ENCODE assay signal across 2 cellular contexts in the genomic region with DNA sequence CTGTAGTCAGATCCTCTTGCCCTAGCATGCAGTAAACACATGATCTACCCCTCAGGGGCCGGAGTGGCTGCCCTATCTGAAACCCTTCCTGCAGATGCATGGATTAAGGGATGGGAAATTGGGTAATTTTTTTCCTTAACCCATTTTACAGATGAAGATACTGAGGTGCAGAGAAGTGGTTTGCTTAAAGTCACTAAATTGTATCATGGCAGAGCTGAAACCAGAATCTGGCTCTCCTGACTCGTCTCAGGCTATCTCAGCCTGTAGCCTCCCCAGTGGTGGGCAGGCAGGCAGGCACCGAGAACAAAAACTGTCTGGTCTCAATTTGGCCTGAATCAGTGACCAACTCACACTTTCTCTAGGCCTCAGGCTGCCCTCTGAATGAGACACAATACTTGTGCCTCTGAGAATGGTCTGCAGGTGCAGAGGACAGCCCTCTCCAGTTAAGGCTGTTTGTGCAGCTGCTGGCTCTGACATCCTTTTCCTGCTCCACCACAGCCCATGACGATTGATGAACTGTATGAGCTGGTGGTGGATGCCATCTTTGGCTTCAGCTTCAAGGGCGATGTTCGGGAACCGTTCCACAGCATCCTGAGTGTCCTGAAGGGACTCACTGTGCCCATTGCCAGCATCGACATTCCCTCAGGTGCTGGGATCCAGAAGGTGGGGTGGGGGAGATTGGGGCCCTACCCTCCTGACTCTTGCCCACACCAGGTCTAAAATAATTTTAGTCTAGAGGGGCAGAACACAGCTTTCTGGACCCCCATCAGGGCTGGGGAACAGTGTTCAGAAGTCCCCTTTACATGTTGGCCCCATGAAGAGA.
TF ChIP-seq lines count a peak whose summit lies in the region.

No MANE protein-coding gene starts in this region.

TF ChIP-seq in HCT116, 20 proteins besides CTCF, POLR2A, EP300 and RAD21:
- TF ChIP-seq SP1 (IDR thresholded peaks at IDR 0.05; ENCODE audit: low read depth) = no peak
- TF ChIP-seq POLR2AphosphoS5 (IDR thresholded peaks at IDR 0.05; ENCODE audit: low read depth, low read length) = peak; percentile 1; the same call in 1 of the 2 replicates

TF ChIP-seq in K562, 482 proteins besides CTCF, POLR2A, EP300 and RAD21 (continues in another document):
- TF ChIP-seq CC2D1A (IDR thresholded peaks at IDR 0.05) (no peak), ZNF507 (tag; conservative IDR thresholded peaks at IDR 0.05) (no peak), SRSF3 (IDR thresholded peaks at IDR 0.05; ENCODE audit: insufficient read depth, low read length) (no peak), POLR2B (IDR thresholded peaks at IDR 0.05; ENCODE audit: low read depth, partially characterized antibody) (no peak), RBM25 (IDR thresholded peaks at IDR 0.05; ENCODE audit: low read depth, low read length, severe bottlenecking) (peak; percentile 96), ZNF668 (CRISPR knock-in tag; IDR thresholded peaks at IDR 0.05) (no peak), ESRRA (IDR thresholded peaks at IDR 0.05; ENCODE audit: borderline replicate concordance, low read depth) (no peak), TCF3 (CRISPR knock-in tag; IDR thresholded peaks at IDR 0.05) (no peak), SMARCE1 (IDR thresholded peaks at IDR 0.05) (no peak), XRCC4 (IDR thresholded peaks at IDR 0.05; ENCODE audit: extremely low read depth, insufficient read depth, insufficient read length) (no peak), BRD9 (IDR thresholded peaks at IDR 0.05; ENCODE audit: low read depth, partially characterized antibody) (no peak), CREB1 (IDR thresholded peaks at IDR 0.05) (no peak), CREB1 (CRISPR knock-in tag; IDR thresholded peaks at IDR 0.05) (no peak), ZBTB17 (CRISPR knock-in tag; IDR thresholded peaks at IDR 0.05) (no peak), KLF10 (CRISPR knock-in tag; IDR thresholded peaks at IDR 0.05) (no peak), NCOA2 (IDR thresholded peaks at IDR 0.05; ENCODE audit: partially characterized antibody in 2 of 2) (no peak), ADNP (tag; IDR thresholded peaks at IDR 0.05) (peak; percentile 58; the same call in 1 of the 2 replicates), ELF4 (CRISPR knock-in tag; IDR thresholded peaks at IDR 0.05) (no peak), NCOA1 (IDR thresholded peaks at IDR 0.05; ENCODE audit: low read depth) (no peak), CBX1 (IDR thresholded peaks at IDR 0.05; ENCODE audit: low read depth) (0 out of 2 replicates have a peak, but pooled peaks have one; percentile 48), NFYB (IDR thresholded peaks at IDR 0.05; ENCODE audit: extremely low read depth, insufficient read length) (no peak), BCOR (IDR thresholded peaks at IDR 0.05) (peak; percentile 94), ZNF316 (IDR thresholded peaks at IDR 0.05) (no peak), TBP (optimal IDR thresholded peaks at IDR 0.05; ENCODE audit: low read depth, low read length) (no peak), SMARCB1 (IDR thresholded peaks at IDR 0.05; ENCODE audit: insufficient read length, low read depth) (no peak), CEBPG (CRISPR knock-in tag; IDR thresholded peaks at IDR 0.05) (no peak), CEBPG (tag; conservative IDR thresholded peaks at IDR 0.05 in 1 of 2, IDR thresholded peaks at IDR 0.05 in 1 of 2) (no peak), GABPB1 (CRISPR knock-in tag; IDR thresholded peaks at IDR 0.05) (no peak), EZH2 (IDR thresholded peaks at IDR 0.05; ENCODE audit: borderline replicate concordance, low read depth, low read length) (no peak), ERF (CRISPR knock-in tag; IDR thresholded peaks at IDR 0.05) (no peak), E2F3 (CRISPR knock-in tag; IDR thresholded peaks at IDR 0.05) (no peak), ZNF79 (CRISPR knock-in tag; IDR thresholded peaks at IDR 0.05; ENCODE audit: low read depth) (no peak), FOXJ2 (tag; IDR thresholded peaks at IDR 0.05) (no peak), PHB2 (IDR thresholded peaks at IDR 0.05; ENCODE audit: low read depth) (no peak), ESRRB (CRISPR knock-in tag; IDR thresholded peaks at IDR 0.05; ENCODE audit: borderline replicate concordance) (no peak), SMARCA5 (IDR thresholded peaks at IDR 0.05) (peak; percentile 67), ZNF830 (CRISPR knock-in tag; IDR thresholded peaks at IDR 0.05) (no peak), ATF7 (IDR thresholded peaks at IDR 0.05) (no peak), KDM1A (IDR thresholded peaks at IDR 0.05) (peak; percentile 68 to 73), ZNF354B (CRISPR knock-in tag; IDR thresholded peaks at IDR 0.05) (no peak), CHD4 (IDR thresholded peaks at IDR 0.05; ENCODE audit: insufficient read depth, insufficient replicate concordance, low read depth, low read length, poor library complexity, severe bottlenecking) (peak; percentile 86), HDAC2 (IDR thresholded peaks at IDR 0.05) (0 out of 2 replicates have a peak, but pooled peaks have one; percentile 35)
- TF ChIP-seq, protein P1, sequence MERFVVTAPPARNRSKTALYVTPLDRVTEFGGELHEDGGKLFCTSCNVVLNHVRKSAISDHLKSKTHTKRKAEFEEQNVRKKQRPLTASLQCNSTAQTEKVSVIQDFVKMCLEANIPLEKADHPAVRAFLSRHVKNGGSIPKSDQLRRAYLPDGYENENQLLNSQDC (CRISPR knock-in tag; IDR thresholded peaks at IDR 0.05) = no peak
- TF ChIP-seq, protein P2, sequence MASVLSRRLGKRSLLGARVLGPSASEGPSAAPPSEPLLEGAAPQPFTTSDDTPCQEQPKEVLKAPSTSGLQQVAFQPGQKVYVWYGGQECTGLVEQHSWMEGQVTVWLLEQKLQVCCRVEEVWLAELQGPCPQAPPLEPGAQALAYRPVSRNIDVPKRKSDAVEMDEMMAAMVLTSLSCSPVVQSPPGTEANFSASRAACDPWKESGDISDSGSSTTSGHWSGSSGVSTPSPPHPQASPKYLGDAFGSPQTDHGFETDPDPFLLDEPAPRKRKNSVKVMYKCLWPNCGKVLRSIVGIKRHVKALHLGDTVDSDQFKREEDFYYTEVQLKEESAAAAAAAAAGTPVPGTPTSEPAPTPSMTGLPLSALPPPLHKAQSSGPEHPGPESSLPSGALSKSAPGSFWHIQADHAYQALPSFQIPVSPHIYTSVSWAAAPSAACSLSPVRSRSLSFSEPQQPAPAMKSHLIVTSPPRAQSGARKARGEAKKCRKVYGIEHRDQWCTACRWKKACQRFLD (CRISPR knock-in tag; IDR thresholded peaks at IDR 0.05) = no peak
- TF ChIP-seq, protein P3, sequence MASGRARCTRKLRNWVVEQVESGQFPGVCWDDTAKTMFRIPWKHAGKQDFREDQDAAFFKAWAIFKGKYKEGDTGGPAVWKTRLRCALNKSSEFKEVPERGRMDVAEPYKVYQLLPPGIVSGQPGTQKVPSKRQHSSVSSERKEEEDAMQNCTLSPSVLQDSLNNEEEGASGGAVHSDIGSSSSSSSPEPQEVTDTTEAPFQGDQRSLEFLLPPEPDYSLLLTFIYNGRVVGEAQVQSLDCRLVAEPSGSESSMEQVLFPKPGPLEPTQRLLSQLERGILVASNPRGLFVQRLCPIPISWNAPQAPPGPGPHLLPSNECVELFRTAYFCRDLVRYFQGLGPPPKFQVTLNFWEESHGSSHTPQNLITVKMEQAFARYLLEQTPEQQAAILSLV (tag; IDR thresholded peaks at IDR 0.05) = no peak
- TF ChIP-seq, protein P4, sequence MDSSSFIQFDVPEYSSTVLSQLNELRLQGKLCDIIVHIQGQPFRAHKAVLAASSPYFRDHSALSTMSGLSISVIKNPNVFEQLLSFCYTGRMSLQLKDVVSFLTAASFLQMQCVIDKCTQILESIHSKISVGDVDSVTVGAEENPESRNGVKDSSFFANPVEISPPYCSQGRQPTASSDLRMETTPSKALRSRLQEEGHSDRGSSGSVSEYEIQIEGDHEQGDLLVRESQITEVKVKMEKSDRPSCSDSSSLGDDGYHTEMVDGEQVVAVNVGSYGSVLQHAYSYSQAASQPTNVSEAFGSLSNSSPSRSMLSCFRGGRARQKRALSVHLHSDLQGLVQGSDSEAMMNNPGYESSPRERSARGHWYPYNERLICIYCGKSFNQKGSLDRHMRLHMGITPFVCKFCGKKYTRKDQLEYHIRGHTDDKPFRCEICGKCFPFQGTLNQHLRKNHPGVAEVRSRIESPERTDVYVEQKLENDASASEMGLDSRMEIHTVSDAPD (CRISPR knock-in tag; IDR thresholded peaks at IDR 0.05) = no peak
- TF ChIP-seq, protein P5, sequence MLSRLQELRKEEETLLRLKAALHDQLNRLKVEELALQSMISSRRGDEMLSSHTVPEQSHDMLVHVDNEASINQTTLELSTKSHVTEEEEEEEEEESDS (CRISPR knock-in tag; IDR thresholded peaks at IDR 0.05) = no peak
- TF ChIP-seq, protein P6, sequence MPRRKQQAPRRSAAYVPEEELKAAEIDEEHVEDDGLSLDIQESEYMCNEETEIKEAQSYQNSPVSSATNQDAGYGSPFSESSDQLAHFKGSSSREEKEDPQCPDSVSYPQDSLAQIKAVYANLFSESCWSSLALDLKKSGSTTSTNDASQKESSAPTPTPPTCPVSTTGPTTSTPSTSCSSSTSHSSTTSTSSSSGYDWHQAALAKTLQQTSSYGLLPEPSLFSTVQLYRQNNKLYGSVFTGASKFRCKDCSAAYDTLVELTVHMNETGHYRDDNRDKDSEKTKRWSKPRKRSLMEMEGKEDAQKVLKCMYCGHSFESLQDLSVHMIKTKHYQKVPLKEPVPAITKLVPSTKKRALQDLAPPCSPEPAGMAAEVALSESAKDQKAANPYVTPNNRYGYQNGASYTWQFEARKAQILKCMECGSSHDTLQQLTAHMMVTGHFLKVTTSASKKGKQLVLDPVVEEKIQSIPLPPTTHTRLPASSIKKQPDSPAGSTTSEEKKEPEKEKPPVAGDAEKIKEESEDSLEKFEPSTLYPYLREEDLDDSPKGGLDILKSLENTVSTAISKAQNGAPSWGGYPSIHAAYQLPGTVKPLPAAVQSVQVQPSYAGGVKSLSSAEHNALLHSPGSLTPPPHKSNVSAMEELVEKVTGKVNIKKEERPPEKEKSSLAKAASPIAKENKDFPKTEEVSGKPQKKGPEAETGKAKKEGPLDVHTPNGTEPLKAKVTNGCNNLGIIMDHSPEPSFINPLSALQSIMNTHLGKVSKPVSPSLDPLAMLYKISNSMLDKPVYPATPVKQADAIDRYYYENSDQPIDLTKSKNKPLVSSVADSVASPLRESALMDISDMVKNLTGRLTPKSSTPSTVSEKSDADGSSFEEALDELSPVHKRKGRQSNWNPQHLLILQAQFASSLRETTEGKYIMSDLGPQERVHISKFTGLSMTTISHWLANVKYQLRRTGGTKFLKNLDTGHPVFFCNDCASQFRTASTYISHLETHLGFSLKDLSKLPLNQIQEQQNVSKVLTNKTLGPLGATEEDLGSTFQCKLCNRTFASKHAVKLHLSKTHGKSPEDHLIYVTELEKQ (CRISPR knock-in tag; IDR thresholded peaks at IDR 0.05) = no peak
- TF ChIP-seq, protein P7, sequence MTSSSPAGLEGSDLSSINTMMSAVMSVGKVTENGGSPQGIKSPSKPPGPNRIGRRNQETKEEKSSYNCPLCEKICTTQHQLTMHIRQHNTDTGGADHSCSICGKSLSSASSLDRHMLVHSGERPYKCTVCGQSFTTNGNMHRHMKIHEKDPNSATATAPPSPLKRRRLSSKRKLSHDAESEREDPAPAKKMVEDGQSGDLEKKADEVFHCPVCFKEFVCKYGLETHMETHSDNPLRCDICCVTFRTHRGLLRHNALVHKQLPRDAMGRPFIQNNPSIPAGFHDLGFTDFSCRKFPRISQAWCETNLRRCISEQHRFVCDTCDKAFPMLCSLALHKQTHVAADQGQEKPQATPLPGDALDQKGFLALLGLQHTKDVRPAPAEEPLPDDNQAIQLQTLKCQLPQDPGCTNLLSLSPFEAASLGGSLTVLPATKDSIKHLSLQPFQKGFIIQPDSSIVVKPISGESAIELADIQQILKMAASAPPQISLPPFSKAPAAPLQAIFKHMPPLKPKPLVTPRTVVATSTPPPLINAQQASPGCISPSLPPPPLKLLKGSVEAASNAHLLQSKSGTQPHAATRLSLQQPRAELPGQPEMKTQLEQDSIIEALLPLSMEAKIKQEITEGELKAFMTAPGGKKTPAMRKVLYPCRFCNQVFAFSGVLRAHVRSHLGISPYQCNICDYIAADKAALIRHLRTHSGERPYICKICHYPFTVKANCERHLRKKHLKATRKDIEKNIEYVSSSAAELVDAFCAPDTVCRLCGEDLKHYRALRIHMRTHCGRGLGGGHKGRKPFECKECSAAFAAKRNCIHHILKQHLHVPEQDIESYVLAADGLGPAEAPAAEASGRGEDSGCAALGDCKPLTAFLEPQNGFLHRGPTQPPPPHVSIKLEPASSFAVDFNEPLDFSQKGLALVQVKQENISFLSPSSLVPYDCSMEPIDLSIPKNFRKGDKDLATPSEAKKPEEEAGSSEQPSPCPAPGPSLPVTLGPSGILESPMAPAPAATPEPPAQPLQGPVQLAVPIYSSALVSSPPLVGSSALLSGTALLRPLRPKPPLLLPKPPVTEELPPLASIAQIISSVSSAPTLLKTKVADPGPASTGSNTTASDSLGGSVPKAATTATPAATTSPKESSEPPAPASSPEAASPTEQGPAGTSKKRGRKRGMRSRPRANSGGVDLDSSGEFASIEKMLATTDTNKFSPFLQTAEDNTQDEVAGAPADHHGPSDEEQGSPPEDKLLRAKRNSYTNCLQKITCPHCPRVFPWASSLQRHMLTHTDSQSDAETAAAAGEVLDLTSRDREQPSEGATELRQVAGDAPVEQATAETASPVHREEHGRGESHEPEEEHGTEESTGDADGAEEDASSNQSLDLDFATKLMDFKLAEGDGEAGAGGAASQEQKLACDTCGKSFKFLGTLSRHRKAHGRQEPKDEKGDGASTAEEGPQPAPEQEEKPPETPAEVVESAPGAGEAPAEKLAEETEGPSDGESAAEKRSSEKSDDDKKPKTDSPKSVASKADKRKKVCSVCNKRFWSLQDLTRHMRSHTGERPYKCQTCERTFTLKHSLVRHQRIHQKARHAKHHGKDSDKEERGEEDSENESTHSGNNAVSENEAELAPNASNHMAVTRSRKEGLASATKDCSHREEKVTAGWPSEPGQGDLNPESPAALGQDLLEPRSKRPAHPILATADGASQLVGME (CRISPR knock-in tag; IDR thresholded peaks at IDR 0.05) = no peak
- TF ChIP-seq, protein P8, sequence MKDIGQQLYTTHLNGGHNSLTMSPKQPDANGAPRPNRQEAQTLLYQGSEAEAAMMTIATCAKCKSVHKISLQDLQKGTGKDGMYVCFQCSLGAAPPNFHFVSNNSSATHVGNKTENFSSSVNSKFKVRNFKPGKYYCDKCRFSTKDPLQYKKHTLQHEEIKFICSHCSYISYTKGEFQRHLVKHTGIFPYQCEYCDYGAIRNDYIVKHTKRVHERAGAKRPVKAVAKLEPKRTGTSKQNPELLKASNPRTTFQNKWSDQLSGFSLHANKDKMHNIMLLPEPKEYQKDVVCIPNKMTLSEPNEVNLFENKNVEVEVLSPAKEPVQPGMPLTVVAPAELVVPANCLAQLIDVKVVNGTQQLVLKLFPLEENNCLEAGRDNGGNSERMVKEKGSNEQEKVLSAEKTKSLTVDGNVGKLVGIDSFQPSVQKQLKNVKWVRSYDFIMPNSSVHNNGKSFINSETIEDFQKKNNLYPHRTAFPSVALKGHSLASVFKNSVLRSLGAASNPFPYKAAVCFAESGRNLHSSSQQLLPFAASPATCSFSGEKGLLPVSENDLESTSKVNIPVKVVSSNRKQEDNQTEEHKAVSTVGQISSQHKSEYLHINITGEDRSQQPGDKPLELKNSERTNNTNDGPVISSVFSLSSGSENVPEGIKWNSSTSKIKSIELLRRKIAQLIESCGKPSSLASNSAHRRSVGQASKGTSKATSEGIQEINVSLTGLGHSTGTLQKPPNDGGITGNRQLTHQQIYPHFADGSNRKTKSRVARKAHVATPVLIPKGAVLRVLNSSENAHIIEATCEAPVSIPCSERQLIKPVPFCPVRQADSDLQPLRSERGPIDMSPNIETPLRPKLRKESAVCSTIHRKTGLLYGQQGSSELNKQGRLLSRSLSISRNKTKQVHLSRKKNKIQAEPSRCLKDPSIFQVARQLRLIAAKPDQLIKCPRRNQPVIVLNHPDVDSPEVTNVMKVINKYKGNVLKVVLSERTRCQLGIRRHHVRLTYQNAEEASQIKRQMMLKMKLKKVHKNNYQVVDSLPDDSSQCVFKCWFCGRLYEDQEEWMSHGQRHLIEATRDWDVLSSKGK (CRISPR knock-in tag; IDR thresholded peaks at IDR 0.05) = no peak
